In the genomic region with DNA sequence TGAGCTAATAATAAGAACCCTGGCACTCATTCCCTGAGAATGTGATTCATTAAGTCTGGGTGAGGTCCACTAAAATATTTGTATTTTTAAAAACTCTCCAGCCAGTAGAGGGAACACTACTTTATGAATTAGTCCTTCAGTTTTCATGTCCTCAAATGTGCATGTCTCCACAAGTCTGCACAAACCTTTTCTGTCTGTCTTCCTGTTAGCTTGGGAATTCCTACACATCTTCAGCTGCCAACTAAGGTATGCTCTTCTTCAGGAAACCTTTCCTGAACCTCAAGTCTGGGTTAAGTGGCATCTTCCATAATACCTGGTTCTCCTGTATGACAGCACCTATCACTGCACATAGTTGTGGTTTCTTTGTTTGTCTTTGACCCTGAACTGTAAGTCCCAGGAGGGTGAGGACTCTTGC, we compare ENCODE assay signal across 2 cellular contexts.
TF ChIP-seq lines count a peak whose summit lies in the region.

No MANE protein-coding gene starts in this region.

TF ChIP-seq in endothelial cell of umbilical vein, 7 proteins besides CTCF, POLR2A, EP300 and RAD21:
- no peak for TF ChIP-seq POLR2AphosphoS5 (IDR thresholded peaks at IDR 0.05; ENCODE audit: insufficient read depth, low read depth, low read length)
- no peak for TF ChIP-seq MAX (IDR thresholded peaks at IDR 0.05; ENCODE audit: insufficient read depth, insufficient read length)
- TF ChIP-seq JUN (IDR thresholded peaks at IDR 0.05; ENCODE audit: borderline replicate concordance, insufficient read depth, insufficient read length, low read depth): no peak
- TF ChIP-seq FOS (IDR thresholded peaks at IDR 0.05; ENCODE audit: borderline replicate concordance, insufficient read depth, low read length): no peak
- no peak for TF ChIP-seq EZH2 (IDR thresholded peaks at IDR 0.05; ENCODE audit: borderline replicate concordance, low read depth, low read length, severe bottlenecking)
- no peak for TF ChIP-seq GATA2 (IDR thresholded peaks at IDR 0.05; ENCODE audit: insufficient read depth, insufficient read length, low read depth, low read length)
- TF ChIP-seq MYC (IDR thresholded peaks at IDR 0.05; ENCODE audit: low read depth, low read length): no peak

TF ChIP-seq in SK-N-SH, 30 proteins besides CTCF, POLR2A, EP300 and RAD21:
- no peak for TF ChIP-seq GABPA (IDR thresholded peaks at IDR 0.05; ENCODE audit: low read depth)
- TF ChIP-seq TCF12 (IDR thresholded peaks at IDR 0.05): no peak
- TF ChIP-seq YY1 (IDR thresholded peaks at IDR 0.05; ENCODE audit: low read depth): no peak
- no peak for TF ChIP-seq FOSL2 (IDR thresholded peaks at IDR 0.05; ENCODE audit: borderline replicate concordance, low read depth)
- TF ChIP-seq TAF1 (IDR thresholded peaks at IDR 0.05; ENCODE audit: borderline replicate concordance, low read depth, low read length): no peak
- no peak for TF ChIP-seq POLR2AphosphoS5 (IDR thresholded peaks at IDR 0.05; ENCODE audit: low read depth, low read length)
- TF ChIP-seq RFX5 (IDR thresholded peaks at IDR 0.05; ENCODE audit: low read length): no peak
- no peak for TF ChIP-seq FOXM1 (IDR thresholded peaks at IDR 0.05; ENCODE audit: low read depth)
- no peak for TF ChIP-seq NFIC (IDR thresholded peaks at IDR 0.05; ENCODE audit: borderline replicate concordance)
- TF ChIP-seq, protein P1, sequence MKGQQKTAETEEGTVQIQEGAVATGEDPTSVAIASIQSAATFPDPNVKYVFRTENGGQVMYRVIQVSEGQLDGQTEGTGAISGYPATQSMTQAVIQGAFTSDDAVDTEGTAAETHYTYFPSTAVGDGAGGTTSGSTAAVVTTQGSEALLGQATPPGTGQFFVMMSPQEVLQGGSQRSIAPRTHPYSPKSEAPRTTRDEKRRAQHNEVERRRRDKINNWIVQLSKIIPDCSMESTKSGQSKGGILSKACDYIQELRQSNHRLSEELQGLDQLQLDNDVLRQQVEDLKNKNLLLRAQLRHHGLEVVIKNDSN (IDR thresholded peaks at IDR 0.05; ENCODE audit: borderline replicate concordance, low read depth): no peak
